ENCODE assay signal across 8 cellular contexts in genomic region chr21:39379986-39380891, GRCh38. TPM values are rescaled to one million over a fixed set of nuclear protein-coding genes. Genes with fewer than 3 reads are reported as not detected.
A peak's percentile ranks its signal among the peaks of the same experiment; 100 is the strongest.
DNase-seq lines count a peak whose midpoint lies in the region; ATAC-seq and TF ChIP-seq lines count a peak whose summit lies in the region.

No MANE protein-coding gene starts in this region.

- intact Hi-C loops in prostate gland (cut with DNase I), result no loop called here

- DNase-seq in GM13977 (ENCODE audit: low spot score) (peak; percentile 92), NCI-H146 treated with DMSO at 0.1 percent for 48 hours (lab: John Stamatoyannopoulos, UW; ENCODE audit: unreplicated experiment) (peak; percentile 69), T-helper 1 cell (peak; percentile 82 to 94 (median 83)), amygdala (lab: John Stamatoyannopoulos, UW) (peak; percentile 56 to 96 (median 86)), right atrium auricular region (ENCODE audit: low spot score) (peak; percentile 95), prostate gland (ENCODE audit: low spot score) (peak; percentile 88)

- H3K4me3 ChIP-seq in right atrium auricular region (peak overlapping the region; percentile 79 to 84), prostate gland (peak overlapping the region; percentile 59 to 62), urinary bladder (ENCODE audit: low read depth, low read length) (peak overlapping the region; percentile 54)

- ATAC-seq in HG02884 (IDR thresholded peaks at IDR 0.05; ENCODE audit: unreplicated experiment), result peak; percentile 98

- TF ChIP-seq CTCF in GM13977 (IDR thresholded peaks at IDR 0.05; ENCODE audit: extremely low read depth, insufficient read depth, missing control alignments), result no peak
- no peak for TF ChIP-seq CTCF in right atrium auricular region (IDR thresholded peaks at IDR 0.05)
- TF ChIP-seq CTCF in prostate gland (IDR thresholded peaks at IDR 0.05), result peak in 1 of 4 experiments; percentile 12

- H3K27ac ChIP-seq in right atrium auricular region, result peak overlapping the region; percentile 90 to 95
- peak overlapping the region; percentile 82 to 83 for H3K27ac ChIP-seq in prostate gland
- peak overlapping the region; percentile 92 for H3K27ac ChIP-seq in urinary bladder (ENCODE audit: low read depth)

- H3K36me3 ChIP-seq in right atrium auricular region, result no peaks in the 10 kb centered on the region
- no peaks in the 10 kb centered on the region for H3K36me3 ChIP-seq in prostate gland
- no peaks in the 10 kb centered on the region for H3K36me3 ChIP-seq in urinary bladder (ENCODE audit: insufficient read depth)

- peak; percentile 66 for TF ChIP-seq POLR2A in prostate gland (IDR thresholded peaks at IDR 0.05)

- no peaks in the 10 kb centered on the region for H3K27me3 ChIP-seq in right atrium auricular region
- no peaks in the 10 kb centered on the region for H3K27me3 ChIP-seq in prostate gland (replicated peaks; ENCODE audit: insufficient read depth)

- peaks cover 0 to 8% of the 10 kb centered on the region in 2 donors for H3K4me1 ChIP-seq in right atrium auricular region
- no peaks in the 10 kb centered on the region for H3K4me1 ChIP-seq in prostate gland (replicated peaks)
- no peaks in the 10 kb centered on the region for H3K4me1 ChIP-seq in urinary bladder (ENCODE audit: insufficient read depth)

- under 1% methylated on average over 42 of the region's 65 CpGs for WGBS in prostate gland
- under 1% methylated on average over 65 of the region's 65 CpGs for WGBS in urinary bladder

- in situ Hi-C loops in GM13977 (cut with MboI; ENCODE audit: low pct_unique_long_range_greater_than_20kb, low sequenced_read_pairs, unreplicated experiment), result loop anchor here (25.0 kb wide), 1 partner anchor 193 kb away; the partner anchor contains the start of gene PSMG1

- H3K9me3 ChIP-seq in right atrium auricular region, result no peaks in the 10 kb centered on the region
- H3K9me3 ChIP-seq in prostate gland, result no peaks in the 10 kb centered on the region

RNA-seq across cellular contexts. Expression of gene HMGN1, which starts 31.4 kb away (rescaled TPM):
- total RNA-seq in right atrium auricular region (10 to 100 TPM; 37.1 to 39.6 TPM), prostate gland (100 to 1,000 TPM; 141 to 270 TPM), urinary bladder (239 TPM)
- polyA plus RNA-seq in urinary bladder, result 108 TPM

Comparison
In these comparisons a context has a peak if more than half of its experiments do, and no peak if none do; other contexts are left out.
1. Peak in every context shown above with its lines: DNase-seq, ATAC-seq, H3K4me3 ChIP-seq and H3K27ac ChIP-seq.